ENCODE assay signal across 1 cellular context in genomic region chr10:129711261-129711660, GRCh38.
TF ChIP-seq lines count a peak whose summit lies in the region.

No MANE protein-coding gene starts in this region.

TF ChIP-seq in GM23338, 12 proteins besides CTCF, POLR2A, EP300 and RAD21 (continued from another document):
- TF ChIP-seq ZNF462 (CRISPR knock-in tag; IDR thresholded peaks at IDR 0.05) (peak; percentile 79), JUNB (IDR thresholded peaks at IDR 0.05; ENCODE audit: unreplicated experiment) (no peak), ZNF331 (CRISPR knock-in tag; IDR thresholded peaks at IDR 0.05; ENCODE audit: low read depth) (no peak), EZH2phosphoT487 (IDR thresholded peaks at IDR 0.05; ENCODE audit: unreplicated experiment) (no peak), STAT1 (IDR thresholded peaks at IDR 0.05; ENCODE audit: unreplicated experiment) (no peak), ETS1 (IDR thresholded peaks at IDR 0.05) (no peak)
